ENCODE assay signal across 16 cellular contexts in the genomic region with DNA sequence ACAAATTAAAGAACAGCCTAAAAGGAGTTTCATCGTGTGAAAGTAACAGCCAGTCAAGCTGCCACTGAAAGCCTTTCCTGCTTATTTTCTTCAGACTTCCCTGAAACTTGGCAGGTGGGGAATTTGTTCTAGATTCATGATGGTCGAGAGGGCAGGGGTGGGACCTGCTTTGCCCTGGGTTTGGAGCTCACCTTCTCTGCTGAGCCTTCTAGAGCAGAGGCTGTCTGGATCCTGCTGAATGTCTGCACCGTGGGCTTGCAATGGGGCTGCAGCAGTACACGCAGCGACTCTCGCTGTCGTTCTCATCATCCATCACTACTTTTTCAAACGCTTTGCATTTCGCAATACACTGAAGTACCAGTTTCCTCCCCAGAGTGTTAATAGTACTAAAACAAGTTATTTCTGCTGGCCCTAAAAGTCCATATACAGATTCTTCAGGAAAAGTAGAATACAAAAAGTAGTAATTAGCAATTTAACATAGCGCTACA. TPM values are rescaled to one million over a fixed set of nuclear protein-coding genes. Genes with fewer than 3 reads are reported as not detected.
A peak's percentile ranks its signal among the peaks of the same experiment; 100 is the strongest.
DNase-seq lines count a peak whose midpoint lies in the region; ATAC-seq and TF ChIP-seq lines count a peak whose summit lies in the region.
"Had no signal": no experiment of that assay in that cellular context is flagged by ENCODE, and none has a peak within 500 bp of the region (broad histone marks: within the 10 kb centered on the region; RNA-seq: fewer than 3 reads in every experiment).

No MANE protein-coding gene starts in this region.

- intact Hi-C loops in cardiac septum (cut with DNase I): loop anchor here (10.0 kb wide), 1 partner anchor 139 kb away; no protein-coding TSS in a partner anchor
- intact Hi-C loops in left cardiac atrium (cut with DNase I): loop anchor here in 1 of 2 donors (5.0 kb wide), 1 partner anchor 56 kb away; no protein-coding TSS in a partner anchor
- intact Hi-C loops in naive thymus-derived CD4-positive, alpha-beta T cell (cut with micrococcal nuclease): no loop called here
- intact Hi-C loops in aorta (cut with DNase I): loop anchor here (5.0 to 10.0 kb wide), 6 partner anchors 61 to 411 kb away; no protein-coding TSS in a partner anchor
- intact Hi-C loops in stomach (cut with DNase I; ENCODE audit: low total_unique reads): no loop called here

- H3K9me3 ChIP-seq in naive thymus-derived CD4-positive, alpha-beta T cell (ENCODE audit: control insufficient read depth in 2 of 3, low read length in 3 of 3): no peaks in the 10 kb centered on the region
- no peaks in the 10 kb centered on the region for H3K9me3 ChIP-seq in aorta (ENCODE audit: control insufficient read depth, low read length)
- no peaks in the 10 kb centered on the region for H3K9me3 ChIP-seq in stomach
- H3K9me3 ChIP-seq: upper lobe of left lung had no signal

- POLR2A ChIA-PET in naive thymus-derived CD4-positive, alpha-beta T cell (lab: Charles Lee): interaction anchor here (0.5 kb wide), 1 partner anchor 29 kb away, joined by 3 read pairs; no protein-coding TSS in a partner anchor

- H3K9me3 Mint-ChIP-seq in naive thymus-derived CD4-positive, alpha-beta T cell: peaks cover 0 to 3% (median 0%) of the 10 kb centered on the region in 11 donors

- H3K36me3 Mint-ChIP-seq in naive thymus-derived CD4-positive, alpha-beta T cell: peaks cover 5 to 41% (median 27%) of the 10 kb centered on the region in 5 donors

- peaks cover 10 to 17% (median 16%) of the 10 kb centered on the region in 7 donors for H3K4me1 Mint-ChIP-seq in naive thymus-derived CD4-positive, alpha-beta T cell

- peaks cover 12% of the 10 kb centered on the region in 2 donors for H3K4me1 ChIP-seq in naive thymus-derived CD4-positive, alpha-beta T cell (ENCODE audit: control insufficient read depth in 2 of 2, insufficient read depth in 2 of 2, low read length in 2 of 2)
- peaks cover 2 to 4% of the 10 kb centered on the region in 2 donors for H3K4me1 ChIP-seq in aorta (ENCODE audit: control insufficient read depth in 1 of 2, insufficient read depth in 2 of 2, low read length in 2 of 2)
- H3K4me1 ChIP-seq in stomach: peaks cover 0 to 20% (median 17%) of the 10 kb centered on the region in 4 donors

- no peak for TF ChIP-seq CTCF in stomach (IDR thresholded peaks at IDR 0.05)

- no peak for TF ChIP-seq POLR2A in stomach (IDR thresholded peaks at IDR 0.05)

- CTCF ChIA-PET in naive thymus-derived CD4-positive, alpha-beta T cell (lab: Charles Lee): interaction anchor here (2.3 kb wide), 1 partner anchor 20 kb away, joined by 7 read pairs; no protein-coding TSS in a partner anchor

- H3K27ac Mint-ChIP-seq in naive thymus-derived CD4-positive, alpha-beta T cell: no peak overlapping the region
- H3K27ac Mint-ChIP-seq: CD14-positive monocyte had no signal

- no peak overlapping the region for H3K4me3 ChIP-seq in naive thymus-derived CD4-positive, alpha-beta T cell (ENCODE audit: low read length)
- H3K4me3 ChIP-seq in aorta (ENCODE audit: low read length in 2 of 2): peak overlapping the region; percentile 68 to 90
- H3K4me3 ChIP-seq in stomach: no peak overlapping the region

- peak overlapping the region; percentile 69 for H3K27ac ChIP-seq in cingulate gyrus (ENCODE audit: low read depth, low read length)
- no peak overlapping the region for H3K27ac ChIP-seq in naive thymus-derived CD4-positive, alpha-beta T cell (ENCODE audit: low read depth, low read length)
- H3K27ac ChIP-seq in aorta (ENCODE audit: low read depth in 1 of 2, low read length in 2 of 2): peak overlapping the region; percentile 96 to 99
- H3K27ac ChIP-seq in stomach: no peak overlapping the region
- H3K27ac ChIP-seq: upper lobe of left lung had no signal

- H3K36me3 ChIP-seq in naive thymus-derived CD4-positive, alpha-beta T cell (ENCODE audit: control insufficient read depth in 2 of 3, insufficient read depth in 3 of 3, low read length in 3 of 3): no peaks in the 10 kb centered on the region
- H3K36me3 ChIP-seq in aorta (ENCODE audit: control insufficient read depth in 1 of 2, insufficient read depth in 2 of 2, low read length in 1 of 2) (no peaks in the 10 kb centered on the region), stomach (peaks cover 0 to 34% (median 30%) of the 10 kb centered on the region in 4 donors)
- H3K36me3 ChIP-seq: upper lobe of left lung had no signal

- TF ChIP-seq EP300 in stomach (IDR thresholded peaks at IDR 0.05): no peak

- peaks cover 7 to 16% of the 10 kb centered on the region in 2 donors for H3K27me3 ChIP-seq in naive thymus-derived CD4-positive, alpha-beta T cell (ENCODE audit: control insufficient read depth in 2 of 2, insufficient read depth in 2 of 2, low read length in 2 of 2)
- H3K27me3 ChIP-seq in aorta (ENCODE audit: control insufficient read depth in 1 of 2, insufficient read depth in 2 of 2, low read length in 1 of 2): no peaks in the 10 kb centered on the region
- H3K27me3 ChIP-seq in stomach: peaks cover 5 to 94% (median 23%) of the 10 kb centered on the region in 3 donors

- peaks cover 65 to 75% (median 68%) of the 10 kb centered on the region in 5 donors for H3K27me3 Mint-ChIP-seq in naive thymus-derived CD4-positive, alpha-beta T cell

- peak overlapping the region; percentile 12 to 89 (median 79) for H3K4me3 Mint-ChIP-seq in naive thymus-derived CD4-positive, alpha-beta T cell

- WGBS in aorta, 2 donors: 1 to 5% methylated on average over 10 of the region's 10 CpGs
- 53 to 76% (median 62%) methylated on average over 10 of the region's 10 CpGs for WGBS in stomach, 5 donors

- DNase-seq in cardiac septum (ENCODE audit: low spot score) (peak; percentile 24), left cardiac atrium (no peak), aorta (peak in 1 of 2 donors; percentile 59), stomach (no peak)
- DNase-seq in naive thymus-derived CD4-positive, alpha-beta T cell: no peak
- DNase-seq in activated effector memory CD4-positive, alpha-beta T cell treated with anti-CD3 and anti-CD28 coated beads, Interleukin-2, amount 50 U/mL, for 16 hours: no peak
- DNase-seq: activated CD4-positive, alpha-beta T cell treated with anti-CD3 and anti-CD28 coated beads, Interleukin-2, amount 50 U/mL, for 1 hour; activated T-cell treated with anti-CD3 and anti-CD28 coated beads for 4 hours; cerebellar nuclear complex; KG1; mesenchymal stem cell; NCI-H1417; upper lobe of left lung had no signal

- ATAC-seq in left cardiac atrium (no peak), aorta (ENCODE audit: low FRiP score) (peak; percentile 13), GM19395 (IDR thresholded peaks at IDR 0.05; ENCODE audit: unreplicated experiment) (no peak)
- no peak for ATAC-seq in naive thymus-derived CD4-positive, alpha-beta T cell

RNA-seq across cellular contexts. Expression of gene FOXC1, which starts 16.3 kb away (rescaled TPM):
- total RNA-seq in cardiac septum (6.4 TPM), left cardiac atrium (10 to 100 TPM in 1 of 2 donors, 1 to 10 TPM in 1; 5.5 to 25.9 TPM), aorta (100 to 1,000 TPM in 1 of 2 donors, 10 to 100 TPM in 1; 88.8 to 134 TPM), stomach (1 to 10 TPM; 2.0 to 8.3 (median 4.7) TPM)
- total RNA-seq in naive thymus-derived CD4-positive, alpha-beta T cell: not detected
- not detected for polyA plus RNA-seq in naive thymus-derived CD4-positive, alpha-beta T cell
- polyA plus RNA-seq in aorta (10 to 100 TPM; 18.5 to 52.5 TPM), stomach (1 to 10 TPM in 1 of 3 donors, under 1 TPM in 2; 0.25 to 1.7 (median 0.31) TPM)
- polyA plus RNA-seq: CD14-positive monocyte had no signal

Comparison
In these comparisons a context has a peak if more than half of its experiments do, and no peak if none do; other contexts are left out.
1. H3K27ac ChIP-seq: peak in cingulate gyrus (single experiment) and aorta (2 of 2); none in naive thymus-derived CD4-positive, alpha-beta T cell (single experiment) and stomach (0 of 5).
2. H3K4me3 ChIP-seq: peak in aorta (2 of 2); none in naive thymus-derived CD4-positive, alpha-beta T cell (single experiment) and stomach (0 of 4).
3. intact Hi-C loops: an anchor here in cardiac septum (10.0 kb wide) and aorta (5.0 to 10.0 kb wide); none called in naive thymus-derived CD4-positive, alpha-beta T cell and stomach.